Comparison of ENCODE assay signal across 17 cellular contexts in genomic region chr11:70306586-70307033, GRCh38. TPM values are rescaled to one million over a fixed set of nuclear protein-coding genes. Genes with fewer than 3 reads are reported as not detected.
DNase-seq lines count a peak whose midpoint lies in the region; ATAC-seq and TF ChIP-seq lines count a peak whose summit lies in the region.
"Had no signal": no experiment of that assay in that cellular context is flagged by ENCODE, and none has a peak within 500 bp of the region (broad histone marks: within the 10 kb centered on the region; RNA-seq: fewer than 3 reads in every experiment).

No MANE protein-coding gene starts in this region.

- H3K79me2 ChIP-seq in PC-3 (ENCODE audit: low read length) (peaks cover 81% of the 10 kb centered on the region), trophoblast cell (ENCODE audit: control insufficient read depth, insufficient read depth, low read length, poor library complexity) (no peaks in the 10 kb centered on the region)

- peak overlapping the region; percentile 56 for H3K4me2 ChIP-seq in PC-3 (ENCODE audit: low read length)
- H3K4me2 ChIP-seq in trophoblast cell (ENCODE audit: low read length): no peak overlapping the region

- H4K91ac ChIP-seq in trophoblast cell (ENCODE audit: low read depth, low read length): no peak overlapping the region

- in situ Hi-C loops in KBM-7 (cut with MboI; ENCODE audit: low pct_unique_long_range_greater_than_20kb, low sequenced_read_pairs): no loop called here
- in situ Hi-C loops in HAP-1 (cut with MboI; ENCODE audit: low sequenced_read_pairs): no loop called here

- no TSS peak for BruUV-seq in PC-3 (replicated peaks; lab: Mats Ljungman, UMichigan)

- peaks cover 18% of the 10 kb centered on the region for H3K36me3 ChIP-seq in PC-3 (ENCODE audit: low read depth, low read length)
- H3K36me3 ChIP-seq in trophoblast cell (ENCODE audit: control insufficient read depth in 1 of 2, insufficient read depth in 2 of 2, low read length in 2 of 2): peaks cover 13 to 17% of the 10 kb centered on the region in 2 experiments
- H3K36me3 ChIP-seq in HAP-1 (replicated peaks): no peaks in the 10 kb centered on the region
- H3K36me3 ChIP-seq: ovary had no signal

- H3K4ac ChIP-seq in trophoblast cell (ENCODE audit: low read depth, low read length): no peak overlapping the region

- TF ChIP-seq CTCF in PC-3 (conservative IDR thresholded peaks at IDR 0.05; ENCODE audit: low read depth, low read length): peak; percentile 28; the same call in 1 of the 2 replicates

- no peaks in the 10 kb centered on the region; the same call in 1 of the 2 replicates for H4K20me1 ChIP-seq in PC-3 (ENCODE audit: low read length)

- H2BK5ac ChIP-seq in trophoblast cell (ENCODE audit: low read depth, low read length, poor library complexity): no peak overlapping the region

- CTCF ChIA-PET in PC-3 (lab: Charles Lee): no interaction called here

- H3K4me3 ChIP-seq in PC-3 (ENCODE audit: low read length) (no peak overlapping the region), trophoblast cell (ENCODE audit: low read depth, low read length) (no peak overlapping the region), HAP-1 (no peak overlapping the region)
- H3K4me3 ChIP-seq: MG63, ovary, SJCRH30, transverse colon had no signal

- no peaks in the 10 kb centered on the region for H3K27me3 ChIP-seq in PC-3 (ENCODE audit: low read length)
- H3K27me3 ChIP-seq in trophoblast cell (ENCODE audit: insufficient read depth, low read length): no peaks in the 10 kb centered on the region
- H3K27me3 ChIP-seq in HAP-1 (ENCODE audit: low read depth): no peaks in the 10 kb centered on the region
- H3K27me3 ChIP-seq: MG63, ovary, SJCRH30, transverse colon had no signal

- no peak overlapping the region for H4K8ac ChIP-seq in trophoblast cell (ENCODE audit: low read depth, low read length)

- no peaks in the 10 kb centered on the region for H3K9me3 ChIP-seq in PC-3 (ENCODE audit: low read length)
- H3K9me3 ChIP-seq in trophoblast cell (ENCODE audit: insufficient read depth, low read depth, low read length): no peaks in the 10 kb centered on the region
- no peaks in the 10 kb centered on the region for H3K9me3 ChIP-seq in HAP-1
- H3K9me3 ChIP-seq: MG63, ovary, SJCRH30, transverse colon had no signal

- H3K27ac ChIP-seq in PC-3 (ENCODE audit: low read length): peak overlapping the region; percentile 69
- H3K27ac ChIP-seq in trophoblast cell (ENCODE audit: low read depth, low read length): no peak overlapping the region
- H3K27ac ChIP-seq: ovary, SJCRH30 had no signal

- H2BK12ac ChIP-seq in trophoblast cell (ENCODE audit: low read length): no peak overlapping the region

- H3K4me1 ChIP-seq in PC-3 (ENCODE audit: insufficient read depth, low read length) (peaks cover 35% of the 10 kb centered on the region), trophoblast cell (ENCODE audit: control insufficient read depth in 1 of 2, insufficient read depth in 2 of 2, low read length in 2 of 2) (peaks cover 4 to 6% of the 10 kb centered on the region in 2 experiments), HAP-1 (no peaks in the 10 kb centered on the region)
- H3K4me1 ChIP-seq: SJCRH30 had no signal

- H2AK5ac ChIP-seq in trophoblast cell (ENCODE audit: low read length): no peak overlapping the region

- POLR2A ChIA-PET in PC-3 (lab: Charles Lee; ENCODE audit: unreplicated experiment): no interaction called here

- DNase-seq in KBM-7: peak; percentile 28
- peak; percentile 53 for DNase-seq in PC-3
- peak; percentile 39 for DNase-seq in dermis blood vessel endothelial cell
- DNase-seq in trophoblast cell: peak; percentile 13 to 61
- DNase-seq in HAP-1 (ENCODE audit: low spot score in 2 of 2): no peak
- no peak for DNase-seq in SK-N-DZ (ENCODE audit: low spot score)
- DNase-seq: activated CD4-positive, alpha-beta T cell treated with anti-CD3 and anti-CD28 coated beads, Interleukin-2, amount 10 ng/mL, durations not matched to agents 24 days and 14 days; activated naive CD4-positive, alpha-beta T cell treated with Interleukin-2 at 50 U/mL for 16 hours; activated T-cell treated with anti-CD3 and anti-CD28 coated beads for 4 hours; DMS53; MG63; ovary; SJCRH30; T1000; transverse colon had no signal

- no peak overlapping the region for H4K12ac ChIP-seq in trophoblast cell (ENCODE audit: low read depth, low read length)

- intact Hi-C loops in PC-3 (cut with micrococcal nuclease): loop anchor here (2.0 kb wide), 1 partner anchor 36 kb away; the partner anchor contains the start of gene PPFIA1

- H3K79me1 ChIP-seq in trophoblast cell (ENCODE audit: low read length): no peaks in the 10 kb centered on the region

- WGBS in trophoblast cell (ENCODE audit: extremely low coverage, insufficient coverage, insufficient read length): no CpG with 5 or more reads among the region's 4 CpGs

- H2BK120ac ChIP-seq in trophoblast cell (ENCODE audit: insufficient read depth, low read length, poor library complexity): no peak overlapping the region

- no peak overlapping the region for H3K23ac ChIP-seq in trophoblast cell (ENCODE audit: low read length)

- peaks cover 24% of the 10 kb centered on the region for H3F3A ChIP-seq in PC-3 (ENCODE audit: low read length, unreplicated experiment)

- no peaks in the 10 kb centered on the region for H3K9me2 ChIP-seq in PC-3 (replicated peaks; ENCODE audit: low read length)

- H2AFZ ChIP-seq in PC-3 (ENCODE audit: low read length) (no peak overlapping the region), trophoblast cell (ENCODE audit: insufficient read depth, low read length, poor library complexity) (no peak overlapping the region)

- H3K9ac ChIP-seq in PC-3 (ENCODE audit: low read length): peak overlapping the region; percentile 5; the same call in 1 of the 2 replicates
- H3K9ac ChIP-seq in trophoblast cell (ENCODE audit: low read length): no peak overlapping the region

- peak; percentile 41 for ATAC-seq in PC-3
- ATAC-seq in activated CD4-positive, CD25-positive, alpha-beta regulatory T cell treated with anti-CD3 and anti-CD28 coated beads, Interleukin-2, amount 50 U/mL, for 24 hours: no peak
- ATAC-seq: left lobe of liver had no signal

- H3K18ac ChIP-seq in trophoblast cell (ENCODE audit: low read length): no peak overlapping the region

- no peak overlapping the region for H3K14ac ChIP-seq in trophoblast cell (ENCODE audit: low read length)

RNA-seq across cellular contexts. Expression of gene PPFIA1, which starts 36.1 kb away (rescaled TPM):
- 57.5 and 71.1 TPM in 2 replicates for total RNA-seq in PC-3 (2014; rRNA removed)
- total RNA-seq in dermis blood vessel endothelial cell: 33.5 and 39.9 TPM in 2 replicates
- 73.0 TPM in 2 replicates for polyA plus RNA-seq in trophoblast cell (2013)
- 26.0 and 32.0 TPM in 2 replicates for polyA plus RNA-seq in SK-N-DZ (2014; cell fraction: cytosol; rRNA removed)
- 41.6 and 60.5 TPM in 2 replicates for polyA plus RNA-seq in SK-N-DZ (2014; cell fraction: nucleus; rRNA removed)

Comparison
In these comparisons a context has a peak if more than half of its experiments do, and no peak if none do; other contexts are left out.
1. DNase-seq: peak in KBM-7 (single experiment), PC-3 (single experiment), dermis blood vessel endothelial cell (single experiment) and trophoblast cell (2 of 2); none in HAP-1 (0 of 2) and SK-N-DZ (single experiment).